Comparison of ENCODE assay signal across 8 cellular contexts in genomic region chr19:18322759-18323460, GRCh38. TPM values are rescaled to one million over a fixed set of nuclear protein-coding genes. Genes with fewer than 3 reads are reported as not detected.
DNase-seq lines count a peak whose midpoint lies in the region; ATAC-seq and TF ChIP-seq lines count a peak whose summit lies in the region.

Gene LSM4, minus strand, starts transcription at chr19:18323076. Its CDS starts 56 bp downstream, at chr19:18323020.

- CTCF ChIA-PET in CD8-positive, alpha-beta T cell (lab: Charles Lee), result interaction anchor here (0.8 to 17.3 kb wide), 8 partner anchors 8 to 89 kb away, joined by 3 to 256 read pairs (median 4); partner anchors contain the start of genes IQCN and JUND
- CTCF ChIA-PET in activated CD4-positive, alpha-beta memory T cell treated with anti-CD3 and anti-CD28 coated beads for 36 hours (lab: Charles Lee), result interaction anchor here (0.9 to 9.1 kb wide), 16 partner anchors 12 to 155 kb away, joined by 3 to 343 read pairs (median 6); partner anchors contain the start of genes IQCN, JUND and RAB3A

- peak; percentile 94 for ATAC-seq in CD8-positive, alpha-beta T cell
- peak; percentile 87 for ATAC-seq in GM19452 (IDR thresholded peaks at IDR 0.05; ENCODE audit: unreplicated experiment)
- ATAC-seq in right lobe of liver, result peak; percentile 87 to 94 (median 90)

- intact Hi-C loops in CD8-positive, alpha-beta T cell (cut with DNase I, micrococcal nuclease), result loop anchor here (1.0 to 10.0 kb wide), 7 partner anchors 18 to 208 kb away; partner anchors contain the start of gene PGPEP1 (in 1 of the 2)
- intact Hi-C loops in activated CD4-positive, alpha-beta memory T cell treated with anti-CD3 and anti-CD28 coated beads for 36 hours (cut with micrococcal nuclease), result loop anchor here (1.0 kb wide), 3 partner anchors 19 to 131 kb away; no protein-coding TSS in a partner anchor
- intact Hi-C loops in dorsolateral prefrontal cortex (cut with DNase I), result loop anchor here (1.0 to 5.0 kb wide), 2 partner anchors 44 to 116 kb away; no protein-coding TSS in a partner anchor
- intact Hi-C loops in right lobe of liver (cut with DNase I), result loop anchor here (5.0 kb wide), 2 partner anchors 36 to 46 kb away; no protein-coding TSS in a partner anchor

- under 1% methylated on average over 45 of the region's 75 CpGs for WGBS in right lobe of liver (ENCODE audit: insufficient coverage, low coverage, low lambda C conversion rate, missing lambda C conversion rate)

- peak within 1 kb of the TSS; percentile 94 for H3K4me3 ChIP-seq in CD8-positive, alpha-beta T cell (ENCODE audit: low read depth, low read length)
- H3K4me3 ChIP-seq in dorsolateral prefrontal cortex, result peak within 1 kb of the TSS; percentile 60 to 96 (median 84)
- peak within 1 kb of the TSS; percentile 64 to 97 (median 95) for H3K4me3 ChIP-seq in right lobe of liver

- no peaks in the 10 kb centered on the region for H3K36me3 ChIP-seq in CD8-positive, alpha-beta T cell (ENCODE audit: insufficient read depth, low read length)
- H3K36me3 ChIP-seq in right lobe of liver, result no peaks in the 10 kb centered on the region

- H3K27me3 ChIP-seq in CD8-positive, alpha-beta T cell (ENCODE audit: insufficient read depth, low read length), result no peaks in the 10 kb centered on the region
- H3K27me3 ChIP-seq in dorsolateral prefrontal cortex (no peaks in the 10 kb centered on the region), right lobe of liver (no peaks in the 10 kb centered on the region)

- H3K27me3 Mint-ChIP-seq in CD8-positive, alpha-beta T cell (ENCODE audit: low read depth), result no peaks in the 10 kb centered on the region
- no peaks in the 10 kb centered on the region for H3K27me3 Mint-ChIP-seq in activated CD4-positive, alpha-beta memory T cell treated with anti-CD3 and anti-CD28 coated beads for 36 hours

- H3K36me3 Mint-ChIP-seq in CD8-positive, alpha-beta T cell, result no peaks in the 10 kb centered on the region
- peaks cover 33% of the 10 kb centered on the region for H3K36me3 Mint-ChIP-seq in activated CD4-positive, alpha-beta memory T cell treated with anti-CD3 and anti-CD28 coated beads for 36 hours

- peaks cover 47% of the 10 kb centered on the region for H3K4me1 Mint-ChIP-seq in CD8-positive, alpha-beta T cell (ENCODE audit: low read depth)
- peaks cover 48% of the 10 kb centered on the region for H3K4me1 Mint-ChIP-seq in activated CD4-positive, alpha-beta memory T cell treated with anti-CD3 and anti-CD28 coated beads for 36 hours (ENCODE audit: low read depth)

- TF ChIP-seq POLR2A in right lobe of liver (IDR thresholded peaks at IDR 0.05), result peak; percentile 94

- H3K4me3 Mint-ChIP-seq in CD8-positive, alpha-beta T cell, result peak within 1 kb of the TSS; percentile 84
- peak within 1 kb of the TSS; percentile 83 for H3K4me3 Mint-ChIP-seq in activated CD4-positive, alpha-beta memory T cell treated with anti-CD3 and anti-CD28 coated beads for 36 hours

- POLR2A ChIA-PET in CD8-positive, alpha-beta T cell (lab: Charles Lee), result interaction anchor here (0.6 to 7.9 kb wide), 7 partner anchors 11 to 349 kb away, joined by 3 to 267 read pairs (median 7); partner anchors contain the start of gene JUND
- POLR2A ChIA-PET in activated CD4-positive, alpha-beta memory T cell treated with anti-CD3 and anti-CD28 coated beads for 36 hours (lab: Charles Lee), result interaction anchor here (1.0 to 8.8 kb wide), 12 partner anchors 11 to 171 kb away, joined by 3 to 257 read pairs (median 6); partner anchors contain the start of genes JUND, PIK3R2 and RAB3A

- peak; percentile 99 to 100 (median 99) for DNase-seq in CD8-positive, alpha-beta T cell
- DNase-seq in HK-2 (ENCODE audit: unreplicated experiment), result peak; percentile 99
- DNase-seq in NCI-H82 treated with DMSO at 0.1 percent for 48 hours (lab: John Stamatoyannopoulos, UW; ENCODE audit: unreplicated experiment), result peak; percentile 98
- DNase-seq in activated CD4-positive, alpha-beta memory T cell treated with anti-CD3 and anti-CD28 coated beads for 36 hours, result peak; percentile 100
- DNase-seq in dorsolateral prefrontal cortex, result peak; percentile 96 to 99 (median 98)
- DNase-seq in right lobe of liver, result peak; percentile 98 to 99 (median 98)
- peak; percentile 99 for DNase-seq in stimulated activated CD4-positive, alpha-beta T cell treated with anti-CD3 and anti-CD28 coated beads, Interleukin-4, amount 100 ng/mL, for 4 hours

- peak; percentile 71 for TF ChIP-seq CTCF in CD8-positive, alpha-beta T cell (IDR thresholded peaks at IDR 0.05)
- TF ChIP-seq CTCF in dorsolateral prefrontal cortex (IDR thresholded peaks at IDR 0.05 in 54 of 56, conservative IDR thresholded peaks at IDR 0.05 in 2 of 56; ENCODE audit: low read depth in 1 of 56, partially characterized antibody in 56 of 56) (peak in 40 of 56 donors; percentile 7 to 54 (median 30)), right lobe of liver (IDR thresholded peaks at IDR 0.05) (no peak)

- H3K9me3 ChIP-seq in CD8-positive, alpha-beta T cell (ENCODE audit: low read length), result no peaks in the 10 kb centered on the region
- H3K9me3 ChIP-seq in right lobe of liver, result no peaks in the 10 kb centered on the region

- peak within 1 kb of the TSS; percentile 85 for H3K27ac ChIP-seq in CD8-positive, alpha-beta T cell (ENCODE audit: low read depth, low read length)
- peak within 1 kb of the TSS; percentile 79 to 99 (median 94) for H3K27ac ChIP-seq in dorsolateral prefrontal cortex
- peak within 1 kb of the TSS; percentile 79 to 89 (median 82) for H3K27ac ChIP-seq in right lobe of liver

- H3K9me3 Mint-ChIP-seq in CD8-positive, alpha-beta T cell, result no peaks in the 10 kb centered on the region
- no peaks in the 10 kb centered on the region for H3K9me3 Mint-ChIP-seq in activated CD4-positive, alpha-beta memory T cell treated with anti-CD3 and anti-CD28 coated beads for 36 hours

- H3K4me1 ChIP-seq in CD8-positive, alpha-beta T cell (ENCODE audit: insufficient read depth, low read length), result peaks cover 58% of the 10 kb centered on the region
- H3K4me1 ChIP-seq in right lobe of liver, result peaks cover under 1 to 52% (median 23%) of the 10 kb centered on the region in 4 donors

- H3K27ac Mint-ChIP-seq in CD8-positive, alpha-beta T cell, result peak within 1 kb of the TSS; percentile 92
- peak within 1 kb of the TSS; percentile 95 for H3K27ac Mint-ChIP-seq in activated CD4-positive, alpha-beta memory T cell treated with anti-CD3 and anti-CD28 coated beads for 36 hours

RNA-seq across cellular contexts. Expression of gene LSM4, which starts in this region (rescaled TPM):
- 10 to 100 TPM; 41.1 to 43.9 TPM for total RNA-seq in CD8-positive, alpha-beta T cell
- 100 to 1,000 TPM; 356 to 361 TPM for total RNA-seq in activated CD4-positive, alpha-beta memory T cell treated with anti-CD3 and anti-CD28 coated beads for 36 hours
- total RNA-seq in dorsolateral prefrontal cortex, result 100 to 1,000 TPM in 6 of 120 experiments, 10 to 100 TPM in 114; 46.4 to 115 (median 74.8) TPM
- total RNA-seq in right lobe of liver, result 100 to 1,000 TPM in 2 of 6 experiments, 10 to 100 TPM in 4; 37.6 to 139 (median 47.3) TPM

Comparison
In these comparisons a context has a peak if more than half of its experiments do, and no peak if none do; other contexts are left out.
1. Peak in every context shown above with its lines: DNase-seq, ATAC-seq, H3K4me3 ChIP-seq and H3K27ac ChIP-seq.
2. CTCF ChIP-seq: peak in CD8-positive, alpha-beta T cell (single experiment) and dorsolateral prefrontal cortex (40 of 56); none in right lobe of liver (0 of 4).